ENCODE assay signal across 17 cellular contexts in the genomic region with DNA sequence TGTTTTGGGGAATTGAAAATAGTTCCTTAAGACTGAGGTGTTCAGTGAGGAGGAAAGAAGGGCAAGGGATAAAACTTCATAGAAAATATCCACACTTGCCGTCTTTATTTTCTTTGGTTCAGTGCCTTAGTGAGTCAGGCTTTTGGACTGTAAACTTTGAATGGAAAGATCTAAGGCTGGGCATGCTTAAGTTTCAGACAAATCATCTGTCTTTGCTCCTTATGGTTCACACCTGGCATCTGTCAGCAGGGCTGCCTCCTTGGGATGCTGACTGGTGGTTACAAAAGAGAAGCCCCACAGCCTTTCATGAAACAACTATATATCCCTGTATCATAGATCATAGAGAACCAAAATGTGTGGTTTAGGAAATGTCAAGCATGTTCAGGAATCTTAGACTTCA.
A peak's percentile ranks its signal among the peaks of the same experiment; 100 is the strongest.
DNase-seq lines count a peak whose midpoint lies in the region; ATAC-seq, FAIRE-seq and TF ChIP-seq lines count a peak whose summit lies in the region.
"Had no signal": no experiment of that assay in that cellular context is flagged by ENCODE, and none has a peak within 500 bp of the region (broad histone marks: within the 10 kb centered on the region; RNA-seq: fewer than 3 reads in every experiment).

No MANE protein-coding gene starts in this region.

- no peak for TF ChIP-seq POLR2A in A549 (IDR thresholded peaks at IDR 0.05; ENCODE audit: low read length)

- H3K4me2 ChIP-seq in A549, result peak overlapping the region; percentile 41; the same call in 2 of the 3 replicates

- peaks cover 5% of the 10 kb centered on the region; the same call in 1 of the 3 replicates for H3K9me3 ChIP-seq in A549
- H3K9me3 ChIP-seq in effector memory CD4-positive, alpha-beta T cell (ENCODE audit: control insufficient read depth, low read length), result no peaks in the 10 kb centered on the region

- TF ChIP-seq RAD21 in A549 (conservative IDR thresholded peaks at IDR 0.05 in 1 of 2, IDR thresholded peaks at IDR 0.05 in 1 of 2), result no peak

- POLR2A ChIA-PET in A549 (lab: Yijun Ruan, JAX), result no interaction called here

- FAIRE-seq in A549 (lab: Jason Lieb, UNC), result no peak
- FAIRE-seq: A204.1, D721Med had no signal

- intact Hi-C loops in left ventricle myocardium superior (cut with micrococcal nuclease), result no loop called here

- H3K27ac ChIP-seq in A549 (no peak overlapping the region), brain microvascular endothelial cell (no peak overlapping the region)
- H3K27ac ChIP-seq in effector memory CD4-positive, alpha-beta T cell (ENCODE audit: insufficient read depth, low read length, poor library complexity, severe bottlenecking), result no peak overlapping the region
- H3K27ac ChIP-seq: cardiac muscle cell had no signal

- 3% methylated on average over 1 of the region's 1 CpG for WGBS in A549 (ENCODE audit: missing lambda C conversion rate)

- no peak for TF ChIP-seq CTCF in A549 (IDR thresholded peaks at IDR 0.05)
- TF ChIP-seq CTCF in brain microvascular endothelial cell (IDR thresholded peaks at IDR 0.05; ENCODE audit: low read depth, low read length, missing control alignments), result no peak
- TF ChIP-seq CTCF in fibroblast of villous mesenchyme (IDR thresholded peaks at IDR 0.05; ENCODE audit: insufficient read depth, low read depth, low read length), result no peak
- TF ChIP-seq CTCF in GM10266 (IDR thresholded peaks at IDR 0.05; ENCODE audit: control insufficient read depth, insufficient read depth, low read depth, missing control alignments), result no peak

- no peak for TF ChIP-seq EP300 in A549 (IDR thresholded peaks at IDR 0.05)

- in situ Hi-C loops in brain microvascular endothelial cell (cut with HindIII; ENCODE audit: low pct_ligation_motif_present, low sequenced_read_pairs), result no loop called here

- ATAC-seq in A549, result no peak
- no peak for ATAC-seq in left ventricle myocardium superior
- no peak for ATAC-seq in GM18870 (IDR thresholded peaks at IDR 0.05; ENCODE audit: unreplicated experiment)

- DNase-seq in A549 (ENCODE audit: low read depth in 1 of 2, low spot score in 1 of 2), result no peak
- peak; percentile 42 for DNase-seq in HS-5 (ENCODE audit: low read depth)
- DNase-seq in brain microvascular endothelial cell, result peak; percentile 72
- peak; percentile 69 for DNase-seq in fibroblast of villous mesenchyme (ENCODE audit: low read depth)
- DNase-seq in left ventricle myocardium superior, result no peak
- DNase-seq in effector memory CD4-positive, alpha-beta T cell, result no peak
- no peak for DNase-seq in GM10266 (ENCODE audit: extremely low spot score)
- DNase-seq: activated gamma-delta T cell; erythroblast; NCI-H1105 treated with DMSO at 0.1 percent for 48 hours; NCI-H446; sigmoid colon; stimulated activated CD4-positive, alpha-beta T cell treated with anti-CD3 and anti-CD28 coated beads, Interleukin-4, amount 100 ng/mL, for 4 hours had no signal

- H3K27me3 ChIP-seq in brain microvascular endothelial cell (replicated peaks), result no peaks in the 10 kb centered on the region
- no peaks in the 10 kb centered on the region for H3K27me3 ChIP-seq in effector memory CD4-positive, alpha-beta T cell (replicated peaks; ENCODE audit: control insufficient read depth, insufficient read depth, low read length, poor library complexity, severe bottlenecking)
- H3K27me3 ChIP-seq: cardiac muscle cell, sigmoid colon had no signal

- H3K4me3 ChIP-seq in A549 (no peak overlapping the region), brain microvascular endothelial cell (ENCODE audit: low read depth, low read length) (no peak overlapping the region), fibroblast of villous mesenchyme (ENCODE audit: low read depth, low read length) (no peak overlapping the region)
- no peak overlapping the region for H3K4me3 ChIP-seq in effector memory CD4-positive, alpha-beta T cell (ENCODE audit: insufficient read depth, low read depth, low read length, poor library complexity, severe bottlenecking)
- H3K4me3 ChIP-seq: cardiac muscle cell, sigmoid colon had no signal

- peaks cover 12% of the 10 kb centered on the region; the same call in 1 of the 3 replicates for H3K4me1 ChIP-seq in A549
- no peaks in the 10 kb centered on the region for H3K4me1 ChIP-seq in effector memory CD4-positive, alpha-beta T cell (ENCODE audit: control insufficient read depth, insufficient read depth, low read length, poor library complexity, severe bottlenecking)

- H3K36me3 ChIP-seq in brain microvascular endothelial cell (replicated peaks), result no peaks in the 10 kb centered on the region
- H3K36me3 ChIP-seq in effector memory CD4-positive, alpha-beta T cell (ENCODE audit: control insufficient read depth, insufficient read depth, low read length), result no peaks in the 10 kb centered on the region
- H3K36me3 ChIP-seq: cardiac muscle cell, sigmoid colon had no signal

- CTCF ChIA-PET in A549 (lab: Yijun Ruan, JAX), result no interaction called here

TF ChIP-seq in A549, 52 proteins besides CTCF, POLR2A, EP300 and RAD21:
- no peak for TF ChIP-seq MYC (IDR thresholded peaks at IDR 0.05; ENCODE audit: borderline replicate concordance, low read length)
- TF ChIP-seq ZSCAN20 (CRISPR knock-in tag; IDR thresholded peaks at IDR 0.05), result no peak
- TF ChIP-seq NFE2L2 (conservative IDR thresholded peaks at IDR 0.05; ENCODE audit: low read length), result no peak

Comparison
In these comparisons a context has a peak if more than half of its experiments do, and no peak if none do; other contexts are left out.
1. DNase-seq: peak in HS-5 (single experiment), brain microvascular endothelial cell (single experiment) and fibroblast of villous mesenchyme (single experiment); none in A549 (0 of 2), left ventricle myocardium superior (single experiment), effector memory CD4-positive, alpha-beta T cell (0 of 3) and GM10266 (single experiment).